ENCODE assay signal across 1 cellular context in genomic region chr6:18307006-18307405, GRCh38.
TF ChIP-seq lines count a peak whose summit lies in the region.

No MANE protein-coding gene starts in this region.

TF ChIP-seq in IMR-90, 13 proteins besides CTCF, POLR2A, EP300 and RAD21:
- no peak for TF ChIP-seq RFX5 (IDR thresholded peaks at IDR 0.05; ENCODE audit: low read depth, low read length)
- no peak for TF ChIP-seq SMC3 (IDR thresholded peaks at IDR 0.05; ENCODE audit: low read depth, low read length)
- TF ChIP-seq USF2 (IDR thresholded peaks at IDR 0.05; ENCODE audit: low read depth, low read length): no peak
- TF ChIP-seq ELK1 (IDR thresholded peaks at IDR 0.05; ENCODE audit: borderline replicate concordance, low read depth, low read length): no peak
